Comparison of ENCODE assay signal across 8 cellular contexts in the genomic region with DNA sequence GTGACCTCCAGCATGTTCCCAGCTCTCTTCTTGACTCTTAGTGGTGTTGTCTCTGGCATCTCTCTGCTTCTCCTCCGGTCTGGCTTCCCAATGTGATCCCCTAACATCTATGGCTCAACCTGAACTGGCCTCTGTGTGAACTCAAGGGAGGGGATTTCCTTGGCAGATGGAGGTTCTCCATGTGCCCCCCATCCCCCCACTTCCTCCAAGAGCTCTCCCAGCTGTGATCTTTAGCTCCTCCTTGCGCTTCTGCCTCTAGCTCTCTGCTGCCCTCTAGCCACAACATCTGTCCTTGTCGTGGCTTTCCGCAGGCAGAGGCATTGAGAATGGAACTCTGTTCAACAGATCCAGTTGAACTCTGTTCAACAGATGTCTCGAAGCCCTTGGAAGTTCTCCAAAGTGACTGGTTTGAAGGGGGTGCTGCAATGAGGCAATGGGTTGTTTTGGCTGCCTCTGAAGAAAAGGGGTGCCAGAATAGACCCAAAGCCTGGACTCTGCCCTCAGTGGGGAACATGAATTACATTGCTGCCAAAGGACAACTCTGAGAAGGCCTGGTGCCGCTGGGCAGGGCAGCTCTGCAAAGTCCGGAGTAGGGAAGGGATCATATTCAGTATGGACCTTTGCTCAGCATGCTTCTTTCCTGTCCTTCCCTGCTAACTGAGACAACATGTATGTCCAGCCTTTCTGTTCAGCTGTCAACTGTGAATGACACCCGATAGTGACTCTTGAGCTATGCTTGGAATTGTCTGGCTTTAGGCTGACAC.
DNase-seq lines count a peak whose midpoint lies in the region; ATAC-seq and TF ChIP-seq lines count a peak whose summit lies in the region.

No MANE protein-coding gene starts in this region.

- TF ChIP-seq CTCF in GM13977 (IDR thresholded peaks at IDR 0.05; ENCODE audit: extremely low read depth, insufficient read depth, missing control alignments): peak; percentile 93
- peak; percentile 98 for TF ChIP-seq CTCF in choroid plexus epithelial cell (conservative IDR thresholded peaks at IDR 0.05; ENCODE audit: low read depth, low read length)
- peak; percentile 78 to 82 for TF ChIP-seq CTCF in left lung (IDR thresholded peaks at IDR 0.05)

- H3K36me3 ChIP-seq in left lung: no peaks in the 10 kb centered on the region

- no peaks in the 10 kb centered on the region for H3K9me3 ChIP-seq in left lung

- peaks cover 0 to 8% of the 10 kb centered on the region in 2 donors for H3K4me1 ChIP-seq in left lung

- intact Hi-C loops in left lung (cut with DNase I): no loop called here

- H3K4me3 ChIP-seq in choroid plexus epithelial cell (ENCODE audit: low read depth, low read length) (no peak overlapping the region), left lung (no peak overlapping the region)

- no peak overlapping the region for H3K27ac ChIP-seq in left lung

- ATAC-seq in HG03103 (IDR thresholded peaks at IDR 0.05; ENCODE audit: low read depth, unreplicated experiment) (peak; percentile 85), left lung (peak; percentile 98)

- peak; percentile 46 for DNase-seq in 8988T
- peak; percentile 71 for DNase-seq in GM13977 (ENCODE audit: low spot score)
- peak; percentile 93 for DNase-seq in NCI-H226
- DNase-seq in activated CD4-positive, CD25-positive, alpha-beta regulatory T cell treated with anti-CD3 and anti-CD28 coated beads, Interleukin-2, amount 50 U/mL, for 16 hours (ENCODE audit: low read depth, low spot score): peak; percentile 4
- DNase-seq in choroid plexus epithelial cell (ENCODE audit: low read depth): peak; percentile 100
- DNase-seq in left lung: peak in 1 of 2 donors; percentile 74
- DNase-seq in stimulated activated CD8-positive, alpha-beta memory T cell treated with anti-CD3 and anti-CD28 coated beads, Interleukin-12 subunit alpha, Interleukin-12 subunit beta, amount 100 ng/mL, for 1 hour (ENCODE audit: low read depth): peak; percentile 13

- in situ Hi-C loops in GM13977 (cut with MboI; ENCODE audit: low pct_unique_long_range_greater_than_20kb, low sequenced_read_pairs, unreplicated experiment): no loop called here

- H3K27me3 ChIP-seq in left lung: no peaks in the 10 kb centered on the region
